Comparison of ENCODE assay signal across 8 cellular contexts in the genomic region with DNA sequence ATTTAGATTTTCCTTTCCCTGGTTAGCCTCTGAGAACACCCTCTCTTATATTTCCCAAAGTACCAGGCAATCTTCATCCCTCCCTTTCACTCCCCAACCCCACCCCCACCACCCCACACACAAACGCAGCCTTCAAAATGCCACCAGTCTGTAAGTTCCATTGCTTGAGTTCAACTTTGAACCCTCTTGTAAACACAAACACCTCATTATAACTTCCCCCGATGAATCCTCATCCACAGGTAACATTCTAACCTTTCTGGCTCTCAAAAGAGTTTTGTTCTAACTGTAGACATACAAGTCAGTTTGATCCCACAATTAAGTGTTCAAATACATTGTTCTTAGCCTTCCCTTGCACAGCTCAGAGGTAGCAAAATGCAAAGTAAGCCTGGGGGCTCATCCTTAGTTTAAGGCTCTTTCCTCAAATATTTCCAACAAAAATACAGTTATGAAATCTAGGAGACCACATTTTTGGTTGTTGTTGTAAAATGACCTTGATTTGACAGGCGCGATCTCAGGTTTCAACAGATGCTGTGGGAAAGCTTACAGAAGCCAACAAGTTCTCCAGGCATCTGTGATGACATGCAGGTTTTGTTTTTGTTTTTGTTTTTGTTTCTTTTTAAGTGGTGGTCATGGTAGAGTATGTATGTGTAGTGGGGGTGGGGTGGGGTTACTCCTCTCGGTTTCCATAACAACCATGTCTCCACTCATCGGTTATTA.
DNase-seq lines count a peak whose midpoint lies in the region; ATAC-seq, FAIRE-seq and TF ChIP-seq lines count a peak whose summit lies in the region.

No MANE protein-coding gene starts in this region.

- no peaks in the 10 kb centered on the region for H3K9me2 ChIP-seq in PC-9 (ENCODE audit: insufficient read depth)

- CTCF ChIA-PET in PC-9 (lab: Charles Lee): no interaction called here

- H4K20me1 ChIP-seq in PC-9 (ENCODE audit: insufficient read depth): no peaks in the 10 kb centered on the region

- H3K27me3 ChIP-seq in adipocyte (replicated peaks; ENCODE audit: control insufficient read depth, insufficient read depth, low read length) (no peaks in the 10 kb centered on the region), PC-9 (ENCODE audit: insufficient read depth, low read depth) (peaks cover 30% of the 10 kb centered on the region; the same call in 1 of the 2 replicates)

- peak; percentile 92 for DNase-seq in GM12865 (ENCODE audit: low read depth)
- DNase-seq in GM20000 (ENCODE audit: low spot score): peak; percentile 84
- peak; percentile 71 for DNase-seq in adipocyte (ENCODE audit: low read depth)
- DNase-seq in memory B cell (ENCODE audit: low spot score in 2 of 2): peak in 1 of 2 donors; percentile 31
- no peak for DNase-seq in PC-9
- no peak for DNase-seq in NCI-H1417 treated with DMSO at 0.1 percent for 48 hours (lab: John Stamatoyannopoulos, UW)
- no peak for DNase-seq in kidney

- no peaks in the 10 kb centered on the region for H3K27me3 Mint-ChIP-seq in memory B cell

- peaks cover 41% of the 10 kb centered on the region for H3K4me1 Mint-ChIP-seq in memory B cell

- no peaks in the 10 kb centered on the region for H3K79me2 ChIP-seq in PC-9 (ENCODE audit: low read depth)

- POLR2A ChIA-PET in PC-9 (lab: Charles Lee; ENCODE audit: unreplicated experiment): no interaction called here

- H3K4me3 ChIP-seq in GM12865 (ENCODE audit: low read depth, low read length): peak overlapping the region; percentile 76
- peak overlapping the region; percentile 90 for H3K4me3 ChIP-seq in adipocyte (ENCODE audit: low read length)
- no peak overlapping the region for H3K4me3 ChIP-seq in PC-9
- peak overlapping the region in 1 of 2 donors; percentile 81 for H3K4me3 ChIP-seq in kidney (ENCODE audit: low read length in 2 of 2)

- FAIRE-seq in kidney (lab: Jason Lieb, UNC): no peak

- H2AFZ ChIP-seq in PC-9: no peak overlapping the region

- H3K9me3 Mint-ChIP-seq in memory B cell: no peaks in the 10 kb centered on the region

- BruUV-seq in PC-9 (replicated peaks; lab: Mats Ljungman, UMichigan): no TSS peak

- peaks cover 27% of the 10 kb centered on the region for H3K4me1 ChIP-seq in adipocyte (ENCODE audit: control insufficient read depth, insufficient read depth, low read length)
- no peaks in the 10 kb centered on the region for H3K4me1 ChIP-seq in PC-9 (replicated peaks; ENCODE audit: insufficient read depth)
- H3K4me1 ChIP-seq in kidney (ENCODE audit: control insufficient read depth in 1 of 2, insufficient read depth in 1 of 2, low read depth in 1 of 2, low read length in 2 of 2): peaks cover 10% of the 10 kb centered on the region in 2 donors

- H3K36me3 Mint-ChIP-seq in memory B cell: peaks cover 5% of the 10 kb centered on the region

- TF ChIP-seq CTCF in GM12865 (IDR thresholded peaks at IDR 0.05; ENCODE audit: insufficient read depth, low read depth, low read length, missing control alignments) (no peak), GM20000 (IDR thresholded peaks at IDR 0.05; ENCODE audit: extremely low read depth, missing control alignments) (no peak), PC-9 (conservative IDR thresholded peaks at IDR 0.05) (no peak), kidney (IDR thresholded peaks at IDR 0.05; ENCODE audit: borderline replicate concordance, extremely low read depth, insufficient read depth) (no peak)

- peak; percentile 28 for ATAC-seq in HG03558 (IDR thresholded peaks at IDR 0.05; ENCODE audit: extremely low read depth, unreplicated experiment)
- ATAC-seq in memory B cell (ENCODE audit: low read depth): peak; percentile 51

- H3K9me3 ChIP-seq in adipocyte (ENCODE audit: control insufficient read depth, low read length): no peaks in the 10 kb centered on the region
- no peaks in the 10 kb centered on the region for H3K9me3 ChIP-seq in PC-9 (ENCODE audit: insufficient read depth, low read depth)
- H3K9me3 ChIP-seq in kidney (ENCODE audit: control insufficient read depth in 1 of 2, low read length in 2 of 2): no peaks in the 10 kb centered on the region

- no peak overlapping the region for H3K4me2 ChIP-seq in PC-9

- H3K36me3 ChIP-seq in adipocyte (ENCODE audit: control insufficient read depth, insufficient read depth, low read length, severe bottlenecking): no peaks in the 10 kb centered on the region
- H3K36me3 ChIP-seq in PC-9 (ENCODE audit: low read depth): no peaks in the 10 kb centered on the region
- no peaks in the 10 kb centered on the region for H3K36me3 ChIP-seq in kidney (ENCODE audit: control insufficient read depth in 1 of 2, insufficient read depth in 2 of 2, low read length in 2 of 2)

- peak overlapping the region; percentile 93 for H3K4me3 Mint-ChIP-seq in memory B cell

- H3K27ac Mint-ChIP-seq in memory B cell: peak overlapping the region; percentile 94

- H3F3A ChIP-seq in PC-9 (ENCODE audit: insufficient read depth, low read depth): no peaks in the 10 kb centered on the region

- H3K9ac ChIP-seq in adipocyte (ENCODE audit: low read length) (no peak overlapping the region), kidney (ENCODE audit: low read length in 2 of 2) (no peak overlapping the region)

- H3K27ac ChIP-seq in PC-9 (no peak overlapping the region), kidney (ENCODE audit: low read depth in 2 of 2, low read length in 2 of 2) (no peak overlapping the region)

- intact Hi-C loops in PC-9 (cut with micrococcal nuclease; ENCODE audit: unreplicated experiment): no loop called here
- intact Hi-C loops in kidney (cut with DNase I): no loop called here

Comparison
In these comparisons a context has a peak if more than half of its experiments do, and no peak if none do; other contexts are left out.
1. DNase-seq: peak in GM12865 (single experiment), GM20000 (single experiment) and adipocyte (single experiment); none in PC-9 (0 of 2), NCI-H1417 treated with DMSO at 0.1 percent for 48 hours (single experiment) and kidney (single experiment).